ENCODE assay signal across 10 cellular contexts in genomic region chr5:54159153-54159836, GRCh38.
A peak's percentile ranks its signal among the peaks of the same experiment; 100 is the strongest.
DNase-seq lines count a peak whose midpoint lies in the region; ATAC-seq lines count a peak whose summit lies in the region.
"Had no signal": no experiment of that assay in that cellular context is flagged by ENCODE, and none has a peak within 500 bp of the region (broad histone marks: within the 10 kb centered on the region; RNA-seq: fewer than 3 reads in every experiment).

No MANE protein-coding gene starts in this region.

- peak; percentile 90 for ATAC-seq in GM21528 (IDR thresholded peaks at IDR 0.05; ENCODE audit: low FRiP score, unreplicated experiment)
- ATAC-seq in HG02852 (IDR thresholded peaks at IDR 0.05; ENCODE audit: unreplicated experiment) = no peak
- ATAC-seq: Panc1 had no signal

- peak; percentile 77 for DNase-seq in CD1c-positive myeloid dendritic cell (ENCODE audit: extremely low spot score)
- peak; percentile 11 for DNase-seq in NCI-H460 (ENCODE audit: extremely low read depth, low read depth)
- DNase-seq in globus pallidus (ENCODE audit: low spot score) = peak; percentile 9
- DNase-seq in NCI-H1048 (lab: John Stamatoyannopoulos, UW) = no peak
- no peak for DNase-seq in stimulated activated CD4-positive, alpha-beta T cell treated with anti-CD3 and anti-CD28 coated beads, Interleukin-2, amount 100 ng/mL, for 48 hours
- DNase-seq in NCI-H2107 treated with DMSO at 0.1 percent for 48 hours (lab: John Stamatoyannopoulos, UW; ENCODE audit: unreplicated experiment) = no peak
- DNase-seq: stimulated activated naive CD4-positive, alpha-beta T cell treated with Interleukin-2 at 50 U/mL for 16 hours had no signal

Comparison
In these comparisons a context has a peak if more than half of its experiments do, and no peak if none do; other contexts are left out.
1. DNase-seq: peak in CD1c-positive myeloid dendritic cell (single experiment), NCI-H460 (single experiment) and globus pallidus (single experiment); none in NCI-H1048 (single experiment), stimulated activated CD4-positive, alpha-beta T cell treated with anti-CD3 and anti-CD28 coated beads, Interleukin-2, amount 100 ng/mL, for 48 hours (0 of 2) and NCI-H2107 treated with DMSO at 0.1 percent for 48 hours (single experiment).